In the genomic region with DNA sequence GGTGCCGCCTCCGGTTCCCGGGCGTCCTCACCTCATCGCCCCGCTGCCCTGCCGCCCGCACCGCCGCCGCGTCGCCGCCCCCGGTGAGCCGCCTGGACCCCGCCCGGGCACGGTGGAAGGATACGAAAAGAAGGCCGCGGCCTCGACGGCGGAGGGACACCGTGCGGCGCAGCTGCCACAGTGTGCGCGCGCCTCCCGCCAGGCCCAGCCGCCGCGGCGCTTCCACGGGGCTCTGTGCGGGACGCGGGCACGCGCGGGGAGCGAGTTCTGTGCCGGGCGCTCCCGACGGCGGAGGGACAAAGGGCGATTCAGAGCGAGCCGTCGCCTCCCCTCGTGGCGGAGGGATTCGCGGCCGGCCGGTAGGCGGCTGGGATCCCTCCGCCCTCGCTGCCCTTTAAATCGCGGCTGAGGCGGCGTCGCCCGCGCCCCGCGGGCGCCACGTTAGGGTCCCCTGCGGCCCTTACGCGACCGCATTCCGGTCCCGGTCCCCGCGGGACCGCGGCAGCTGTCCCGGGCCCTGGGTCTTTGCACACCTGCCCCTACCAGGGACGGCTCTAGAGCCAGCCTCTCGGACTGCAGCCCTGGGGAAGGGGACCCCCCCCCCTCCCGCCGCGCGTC, we compare ENCODE assay signal across 1 cellular context.
TF ChIP-seq lines count a peak whose summit lies in the region.

No MANE protein-coding gene starts in this region.

TF ChIP-seq in K562, 482 proteins besides CTCF, POLR2A, EP300 and RAD21 (continued from another document and continues in another):
- peak in 2 of 3 experiments; percentile 32 to 76; a peak in 3 of 6 replicates for TF ChIP-seq ZBTB11 (CRISPR knock-in tag; IDR thresholded peaks at IDR 0.05)
- TF ChIP-seq, protein P1, sequence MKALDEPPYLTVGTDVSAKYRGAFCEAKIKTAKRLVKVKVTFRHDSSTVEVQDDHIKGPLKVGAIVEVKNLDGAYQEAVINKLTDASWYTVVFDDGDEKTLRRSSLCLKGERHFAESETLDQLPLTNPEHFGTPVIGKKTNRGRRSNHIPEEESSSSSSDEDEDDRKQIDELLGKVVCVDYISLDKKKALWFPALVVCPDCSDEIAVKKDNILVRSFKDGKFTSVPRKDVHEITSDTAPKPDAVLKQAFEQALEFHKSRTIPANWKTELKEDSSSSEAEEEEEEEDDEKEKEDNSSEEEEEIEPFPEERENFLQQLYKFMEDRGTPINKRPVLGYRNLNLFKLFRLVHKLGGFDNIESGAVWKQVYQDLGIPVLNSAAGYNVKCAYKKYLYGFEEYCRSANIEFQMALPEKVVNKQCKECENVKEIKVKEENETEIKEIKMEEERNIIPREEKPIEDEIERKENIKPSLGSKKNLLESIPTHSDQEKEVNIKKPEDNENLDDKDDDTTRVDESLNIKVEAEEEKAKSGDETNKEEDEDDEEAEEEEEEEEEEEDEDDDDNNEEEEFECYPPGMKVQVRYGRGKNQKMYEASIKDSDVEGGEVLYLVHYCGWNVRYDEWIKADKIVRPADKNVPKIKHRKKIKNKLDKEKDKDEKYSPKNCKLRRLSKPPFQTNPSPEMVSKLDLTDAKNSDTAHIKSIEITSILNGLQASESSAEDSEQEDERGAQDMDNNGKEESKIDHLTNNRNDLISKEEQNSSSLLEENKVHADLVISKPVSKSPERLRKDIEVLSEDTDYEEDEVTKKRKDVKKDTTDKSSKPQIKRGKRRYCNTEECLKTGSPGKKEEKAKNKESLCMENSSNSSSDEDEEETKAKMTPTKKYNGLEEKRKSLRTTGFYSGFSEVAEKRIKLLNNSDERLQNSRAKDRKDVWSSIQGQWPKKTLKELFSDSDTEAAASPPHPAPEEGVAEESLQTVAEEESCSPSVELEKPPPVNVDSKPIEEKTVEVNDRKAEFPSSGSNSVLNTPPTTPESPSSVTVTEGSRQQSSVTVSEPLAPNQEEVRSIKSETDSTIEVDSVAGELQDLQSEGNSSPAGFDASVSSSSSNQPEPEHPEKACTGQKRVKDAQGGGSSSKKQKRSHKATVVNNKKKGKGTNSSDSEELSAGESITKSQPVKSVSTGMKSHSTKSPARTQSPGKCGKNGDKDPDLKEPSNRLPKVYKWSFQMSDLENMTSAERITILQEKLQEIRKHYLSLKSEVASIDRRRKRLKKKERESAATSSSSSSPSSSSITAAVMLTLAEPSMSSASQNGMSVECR (CRISPR knock-in tag; IDR thresholded peaks at IDR 0.05) = peak; percentile 97
- peak; percentile 95 for TF ChIP-seq KDM2B (CRISPR knock-in tag; IDR thresholded peaks at IDR 0.05)
- no peak for TF ChIP-seq KLF10 (CRISPR knock-in tag; IDR thresholded peaks at IDR 0.05)
- no peak for TF ChIP-seq MCM3 (IDR thresholded peaks at IDR 0.05)
- TF ChIP-seq VEZF1 (CRISPR knock-in tag; IDR thresholded peaks at IDR 0.05) = peak; percentile 88
- TF ChIP-seq HMGN3 (IDR thresholded peaks at IDR 0.05; ENCODE audit: borderline replicate concordance, extremely low read depth, insufficient read length, low read depth, low read length) = peak; percentile 82
- TF ChIP-seq POLR2G (IDR thresholded peaks at IDR 0.05; ENCODE audit: low read depth, low read length) = peak; percentile 99
- TF ChIP-seq SMAD3 (CRISPR knock-in tag; conservative IDR thresholded peaks at IDR 0.05) = 0 out of 2 replicates have a peak, but pooled peaks have one; percentile 65
- no peak for TF ChIP-seq SETDB1 (IDR thresholded peaks at IDR 0.05; ENCODE audit: low read length)
- TF ChIP-seq KDM5B (IDR thresholded peaks at IDR 0.05; ENCODE audit: insufficient replicate concordance, low read depth, low read length) = peak; percentile 99
- TF ChIP-seq, protein P2, sequence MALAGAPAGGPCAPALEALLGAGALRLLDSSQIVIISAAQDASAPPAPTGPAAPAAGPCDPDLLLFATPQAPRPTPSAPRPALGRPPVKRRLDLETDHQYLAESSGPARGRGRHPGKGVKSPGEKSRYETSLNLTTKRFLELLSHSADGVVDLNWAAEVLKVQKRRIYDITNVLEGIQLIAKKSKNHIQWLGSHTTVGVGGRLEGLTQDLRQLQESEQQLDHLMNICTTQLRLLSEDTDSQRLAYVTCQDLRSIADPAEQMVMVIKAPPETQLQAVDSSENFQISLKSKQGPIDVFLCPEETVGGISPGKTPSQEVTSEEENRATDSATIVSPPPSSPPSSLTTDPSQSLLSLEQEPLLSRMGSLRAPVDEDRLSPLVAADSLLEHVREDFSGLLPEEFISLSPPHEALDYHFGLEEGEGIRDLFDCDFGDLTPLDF (CRISPR knock-in tag; IDR thresholded peaks at IDR 0.05) = peak; percentile 87
- no peak for TF ChIP-seq NFYB (IDR thresholded peaks at IDR 0.05; ENCODE audit: extremely low read depth, insufficient read length)
- TF ChIP-seq RBFOX2 (IDR thresholded peaks at IDR 0.05; ENCODE audit: low read depth, low read length) = peak; percentile 94
- TF ChIP-seq IRF2 (CRISPR knock-in tag; IDR thresholded peaks at IDR 0.05) = 0 out of 2 replicates have a peak, but pooled peaks have one; percentile 36
- TF ChIP-seq ETS1 (conservative IDR thresholded peaks at IDR 0.05; ENCODE audit: control insufficient read depth, low read depth, low read length) = peak; percentile 73
- TF ChIP-seq RFX7 (CRISPR knock-in tag; IDR thresholded peaks at IDR 0.05) = peak; percentile 68; the same call in 1 of the 2 replicates
- TF ChIP-seq NELFE (IDR thresholded peaks at IDR 0.05; ENCODE audit: insufficient read depth, insufficient read length) = no peak
- TF ChIP-seq GABPA (tag; conservative IDR thresholded peaks at IDR 0.05; ENCODE audit: low read depth) = peak; percentile 32; the same call in 1 of the 2 replicates
- TF ChIP-seq ATF1 (CRISPR knock-in tag; IDR thresholded peaks at IDR 0.05) = peak; percentile 32; the same call in 1 of the 2 replicates
- peak; percentile 90 for TF ChIP-seq ATF1 (tag; IDR thresholded peaks at IDR 0.05)
- TF ChIP-seq SLC30A9 (CRISPR knock-in tag; IDR thresholded peaks at IDR 0.05) = 0 out of 2 replicates have a peak, but pooled peaks have one; percentile 68
- TF ChIP-seq PRMT5 (CRISPR knock-in tag; IDR thresholded peaks at IDR 0.05) = no peak
- no peak for TF ChIP-seq GABPB1 (CRISPR knock-in tag; IDR thresholded peaks at IDR 0.05)
- peak; percentile 97 for TF ChIP-seq MTA3 (IDR thresholded peaks at IDR 0.05; ENCODE audit: borderline replicate concordance)
- TF ChIP-seq, protein P3, sequence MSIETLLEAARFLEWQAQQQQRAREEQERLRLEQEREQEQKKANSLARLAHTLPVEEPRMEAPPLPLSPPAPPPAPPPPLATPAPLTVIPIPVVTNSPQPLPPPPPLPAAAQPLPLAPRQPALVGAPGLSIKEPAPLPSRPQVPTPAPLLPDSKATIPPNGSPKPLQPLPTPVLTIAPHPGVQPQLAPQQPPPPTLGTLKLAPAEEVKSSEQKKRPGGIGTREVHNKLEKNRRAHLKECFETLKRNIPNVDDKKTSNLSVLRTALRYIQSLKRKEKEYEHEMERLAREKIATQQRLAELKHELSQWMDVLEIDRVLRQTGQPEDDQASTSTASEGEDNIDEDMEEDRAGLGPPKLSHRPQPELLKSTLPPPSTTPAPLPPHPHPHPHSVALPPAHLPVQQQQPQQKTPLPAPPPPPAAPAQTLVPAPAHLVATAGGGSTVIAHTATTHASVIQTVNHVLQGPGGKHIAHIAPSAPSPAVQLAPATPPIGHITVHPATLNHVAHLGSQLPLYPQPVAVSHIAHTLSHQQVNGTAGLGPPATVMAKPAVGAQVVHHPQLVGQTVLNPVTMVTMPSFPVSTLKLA (conservative IDR thresholded peaks at IDR 0.05) = peak; percentile 59 to 86; a peak in 3 of 4 replicates
- TF ChIP-seq ZNF12 (CRISPR knock-in tag; IDR thresholded peaks at IDR 0.05) = no peak
- no peak for TF ChIP-seq FOS (IDR thresholded peaks at IDR 0.05; ENCODE audit: extremely low read depth, insufficient read length)
- TF ChIP-seq MAZ (CRISPR knock-in tag; conservative IDR thresholded peaks at IDR 0.05 in 1 of 2, IDR thresholded peaks at IDR 0.05 in 1 of 2) = peak; percentile 64 to 98; a peak in 3 of 4 replicates
- 0 out of 2 replicates have a peak, but pooled peaks have one; percentile 36 for TF ChIP-seq KLF6 (CRISPR knock-in tag; IDR thresholded peaks at IDR 0.05; ENCODE audit: borderline replicate concordance)
- TF ChIP-seq HNRNPLL (IDR thresholded peaks at IDR 0.05; ENCODE audit: low read depth, low read length, poor library complexity, severe bottlenecking) = peak; percentile 60
- TF ChIP-seq, protein P4, sequence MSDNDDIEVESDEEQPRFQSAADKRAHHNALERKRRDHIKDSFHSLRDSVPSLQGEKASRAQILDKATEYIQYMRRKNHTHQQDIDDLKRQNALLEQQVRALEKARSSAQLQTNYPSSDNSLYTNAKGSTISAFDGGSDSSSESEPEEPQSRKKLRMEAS (CRISPR knock-in tag; IDR thresholded peaks at IDR 0.05) = peak; percentile 81
- 0 out of 2 replicates have a peak, but pooled peaks have one; percentile 83 for TF ChIP-seq ZFPM2 (CRISPR knock-in tag; IDR thresholded peaks at IDR 0.05)
- TF ChIP-seq SMARCA4 (IDR thresholded peaks at IDR 0.05) = no peak
- peak; percentile 93 for TF ChIP-seq NCOA6 (IDR thresholded peaks at IDR 0.05)
- TF ChIP-seq XRCC5 (IDR thresholded peaks at IDR 0.05; ENCODE audit: low read depth, low read length) = peak; percentile 81; the same call in 1 of the 2 replicates
- TF ChIP-seq, protein P5, sequence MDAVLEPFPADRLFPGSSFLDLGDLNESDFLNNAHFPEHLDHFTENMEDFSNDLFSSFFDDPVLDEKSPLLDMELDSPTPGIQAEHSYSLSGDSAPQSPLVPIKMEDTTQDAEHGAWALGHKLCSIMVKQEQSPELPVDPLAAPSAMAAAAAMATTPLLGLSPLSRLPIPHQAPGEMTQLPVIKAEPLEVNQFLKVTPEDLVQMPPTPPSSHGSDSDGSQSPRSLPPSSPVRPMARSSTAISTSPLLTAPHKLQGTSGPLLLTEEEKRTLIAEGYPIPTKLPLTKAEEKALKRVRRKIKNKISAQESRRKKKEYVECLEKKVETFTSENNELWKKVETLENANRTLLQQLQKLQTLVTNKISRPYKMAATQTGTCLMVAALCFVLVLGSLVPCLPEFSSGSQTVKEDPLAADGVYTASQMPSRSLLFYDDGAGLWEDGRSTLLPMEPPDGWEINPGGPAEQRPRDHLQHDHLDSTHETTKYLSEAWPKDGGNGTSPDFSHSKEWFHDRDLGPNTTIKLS (IDR thresholded peaks at IDR 0.05; ENCODE audit: borderline replicate concordance, low read depth) = peak; percentile 51; the same call in 1 of the 2 replicates
- TF ChIP-seq ESRRA (IDR thresholded peaks at IDR 0.05; ENCODE audit: borderline replicate concordance, low read depth) = 0 out of 2 replicates have a peak, but pooled peaks have one; percentile 51
- peak; percentile 52 to 71; a peak in 3 of 4 replicates for TF ChIP-seq UBTF (IDR thresholded peaks at IDR 0.05; ENCODE audit: borderline replicate concordance in 1 of 2, low read depth in 2 of 2, low read length in 2 of 2)
- TF ChIP-seq GATAD2B (IDR thresholded peaks at IDR 0.05; ENCODE audit: borderline replicate concordance) = peak; percentile 97
- TF ChIP-seq HMG20B (CRISPR knock-in tag; IDR thresholded peaks at IDR 0.05) = no peak
- TF ChIP-seq PTTG1 (tag; IDR thresholded peaks at IDR 0.05; ENCODE audit: low read depth) = no peak
- TF ChIP-seq SUPT5H (IDR thresholded peaks at IDR 0.05) = peak; percentile 84
